In genomic region chr20:60959971-60960370, GRCh38 we compare ENCODE assay signal across 26 cellular contexts.
"Had no signal": no experiment of that assay in that cellular context is flagged by ENCODE, and none has a peak within 500 bp of the region (broad histone marks: within the 10 kb centered on the region; RNA-seq: fewer than 3 reads in every experiment).

No MANE protein-coding gene starts in this region.

- H3K27ac ChIP-seq: neural progenitor cell, ovary, parathyroid adenoma, psoas muscle, right lobe of liver, sigmoid colon, suprapubic skin, testis, tibial artery, upper lobe of left lung, vagina had no signal

- H3K79me2 ChIP-seq: parathyroid adenoma had no signal

- H3K4me3 ChIP-seq: neural progenitor cell, ovary, psoas muscle, right lobe of liver, sigmoid colon, suprapubic skin, testis, tibial artery, upper lobe of left lung, vagina had no signal

- H3K9ac ChIP-seq: neural progenitor cell, parathyroid adenoma had no signal

- H3K9me3 ChIP-seq: ovary, psoas muscle, right lobe of liver, sigmoid colon, suprapubic skin, testis, tibial artery, upper lobe of left lung, vagina had no signal

- H3K4me1 ChIP-seq: neural progenitor cell, parathyroid adenoma, psoas muscle, right lobe of liver, sigmoid colon, suprapubic skin, testis, tibial artery, vagina had no signal

- H3K4me2 ChIP-seq: neural progenitor cell had no signal

- H3K36me3 ChIP-seq: neural progenitor cell, ovary, right lobe of liver, sigmoid colon, suprapubic skin, tibial artery, upper lobe of left lung, vagina had no signal

- DNase-seq: natural killer cell; occipital lobe; ovary; posterior cingulate gyrus; psoas muscle; right cardiac atrium; right lobe of liver; sigmoid colon; small intestine; stimulated activated CD4-positive, alpha-beta T cell treated with anti-CD3 and anti-CD28 coated beads, Interleukin-15, amount 100 ng/mL, for 24 hours; stimulated activated CD4-positive, alpha-beta T cell treated with anti-CD3 and anti-CD28 coated beads, Interleukin-2, amount 100 ng/mL, for 24 hours; stimulated activated CD4-positive, alpha-beta T cell treated with anti-CD3 and anti-CD28 coated beads, Interleukin-2, amount 100 ng/mL, for 48 hours; stimulated activated CD4-positive, alpha-beta T cell treated with anti-CD3 and anti-CD28 coated beads, Interleukin-4, amount 100 ng/mL, for 24 hours; stimulated activated naive B cell treated with anti-CD40 and anti-IgM and Interleukin-4, amounts not matched to agents 10 μg/mL and 1 μg/mL and 100 μg/mL, for 72 hours; stimulated activated naive CD8-positive, alpha-beta T cell treated with anti-CD3 and anti-CD28 coated beads, Interleukin-15, amount 100 ng/mL, for 72 hours; stimulated activated naive CD8-positive, alpha-beta T cell treated with anti-CD3 and anti-CD28 coated beads, Interleukin-15, Interleukin-2, amounts not matched to agents 100 U/mL and 50 U/mL, for 24 hours; substantia nigra; testis; tibial artery; trophoblast cell; upper lobe of left lung had no signal

- H3K27me3 ChIP-seq: ovary, right lobe of liver, sigmoid colon, suprapubic skin, testis, upper lobe of left lung, vagina had no signal

- ATAC-seq: natural killer cell; psoas muscle; right cardiac atrium; right lobe of liver; stimulated activated effector memory CD8-positive, alpha-beta T cell treated with anti-CD3 and anti-CD28 coated beads, Interleukin-12 subunit alpha, Interleukin-12 subunit beta, amount 100 ng/mL, for 72 hours; stimulated activated naive B cell treated with anti-CD40 and anti-IgM and Interleukin-4, amounts not matched to agents 10 μg/mL and 1 μg/mL and 100 μg/mL, for 72 hours; stimulated activated naive CD8-positive, alpha-beta T cell treated with anti-CD3 and anti-CD28 coated beads, Interleukin-15, amount 100 ng/mL, for 72 hours; stimulated activated naive CD8-positive, alpha-beta T cell treated with anti-CD3 and anti-CD28 coated beads, Interleukin-15, Interleukin-2, amounts not matched to agents 100 U/mL and 50 U/mL, for 24 hours had no signal

- H2AFZ ChIP-seq: neural progenitor cell, parathyroid adenoma had no signal
